9 cellular contexts compared by ENCODE assay signal in the genomic region with DNA sequence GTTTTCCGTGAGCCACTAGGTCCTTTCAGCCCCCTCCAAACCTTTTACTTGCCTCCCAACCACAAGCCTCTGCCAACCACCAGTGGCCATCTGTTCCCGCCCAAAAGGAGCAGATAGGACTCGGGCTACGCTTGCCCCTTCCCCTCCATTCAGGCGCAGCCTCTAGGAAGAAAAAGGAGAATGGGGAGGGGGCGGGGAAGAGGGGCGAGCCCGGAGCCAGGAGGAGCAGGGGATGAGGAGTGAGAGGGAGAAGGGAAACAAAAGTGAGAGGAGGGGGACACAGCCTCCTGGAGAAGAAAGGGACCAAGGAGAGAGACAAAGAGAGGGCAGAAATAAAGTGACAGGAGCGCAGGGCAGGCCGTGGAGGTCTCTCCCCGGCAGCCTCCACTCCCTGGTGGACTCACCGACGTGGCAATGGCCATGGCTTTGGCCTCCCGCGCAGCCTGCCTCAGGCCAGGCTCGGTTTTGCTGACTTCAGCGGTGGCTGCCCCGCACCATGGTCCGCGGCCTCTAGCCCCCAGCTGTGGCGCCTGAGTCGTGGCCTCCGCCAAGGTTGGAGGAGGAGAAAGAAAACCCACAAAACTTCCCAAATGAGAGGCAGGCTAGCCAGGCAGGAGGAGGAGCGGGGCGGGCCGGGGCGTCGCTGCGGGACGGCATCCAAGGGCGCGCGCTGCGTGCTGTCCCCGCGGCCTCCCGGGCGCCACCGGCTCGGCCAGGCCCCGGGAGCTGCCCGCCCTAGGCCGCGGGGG. TPM values are rescaled to one million over a fixed set of nuclear protein-coding genes. Genes with fewer than 3 reads are reported as not detected.
DNase-seq lines count a peak whose midpoint lies in the region; ATAC-seq and TF ChIP-seq lines count a peak whose summit lies in the region.
"Had no signal": no experiment of that assay in that cellular context is flagged by ENCODE, and none has a peak within 500 bp of the region (broad histone marks: within the 10 kb centered on the region; RNA-seq: fewer than 3 reads in every experiment).

A gene with protein sequence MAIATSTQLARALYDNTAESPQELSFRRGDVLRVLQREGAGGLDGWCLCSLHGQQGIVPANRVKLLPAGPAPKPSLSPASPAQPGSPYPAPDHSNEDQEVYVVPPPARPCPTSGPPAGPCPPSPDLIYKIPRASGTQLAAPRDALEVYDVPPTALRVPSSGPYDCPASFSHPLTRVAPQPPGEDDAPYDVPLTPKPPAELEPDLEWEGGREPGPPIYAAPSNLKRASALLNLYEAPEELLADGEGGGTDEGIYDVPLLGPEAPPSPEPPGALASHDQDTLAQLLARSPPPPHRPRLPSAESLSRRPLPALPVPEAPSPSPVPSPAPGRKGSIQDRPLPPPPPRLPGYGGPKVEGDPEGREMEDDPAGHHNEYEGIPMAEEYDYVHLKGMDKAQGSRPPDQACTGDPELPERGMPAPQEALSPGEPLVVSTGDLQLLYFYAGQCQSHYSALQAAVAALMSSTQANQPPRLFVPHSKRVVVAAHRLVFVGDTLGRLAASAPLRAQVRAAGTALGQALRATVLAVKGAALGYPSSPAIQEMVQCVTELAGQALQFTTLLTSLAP (minus strand): TSS at position 569 of the 749 bp plus-strand sequence. CDS start 147 bp downstream, at position 422.

- intact Hi-C loops in ovary (cut with DNase I) = no loop called here

- CTCF ChIA-PET in BJ (lab: Yijun Ruan, JAX) = interaction anchor here (0.9 to 1.6 kb wide), 2 partner anchors 15 kb away, joined by 3 to 7 read pairs; no protein-coding TSS in a partner anchor

- TF ChIP-seq POLR2A in ovary (IDR thresholded peaks at IDR 0.05) = peak; percentile 32

- TF ChIP-seq CTCF in BJ (IDR thresholded peaks at IDR 0.05; ENCODE audit: insufficient read depth, low read depth, low read length) (no peak), right atrium auricular region (IDR thresholded peaks at IDR 0.05) (no peak), ovary (IDR thresholded peaks at IDR 0.05) (no peak), GM13977 (IDR thresholded peaks at IDR 0.05; ENCODE audit: extremely low read depth, insufficient read depth, missing control alignments) (no peak)

- POLR2A ChIA-PET in BJ (lab: Charles Lee) = no interaction called here

- H3K36me3 ChIP-seq in BJ (ENCODE audit: control insufficient read depth, insufficient read depth, low read length) (peaks cover 1% of the 10 kb centered on the region; the same call in 1 of the 2 replicates), right atrium auricular region (no peaks in the 10 kb centered on the region), ovary (no peaks in the 10 kb centered on the region)

- no peak for DNase-seq in BJ (ENCODE audit: low read depth)
- DNase-seq in anterior cingulate cortex (lab: John Stamatoyannopoulos, UW) = peak in 37 of 58 donors; percentile 2 to 62 (median 36)
- DNase-seq in right atrium auricular region (ENCODE audit: low spot score) = no peak
- peak; percentile 58 to 77 (median 70) for DNase-seq in ovary
- DNase-seq in NCI-H1092 treated with DMSO at 0.1 percent for 48 hours (lab: John Stamatoyannopoulos, UW) = no peak
- DNase-seq in GM13977 (ENCODE audit: low spot score) = no peak
- DNase-seq: naive thymus-derived CD8-positive, alpha-beta T cell had no signal

- H3K27me3 ChIP-seq in BJ (ENCODE audit: control insufficient read depth, insufficient read depth, low read length) = peaks cover 10% of the 10 kb centered on the region
- H3K27me3 ChIP-seq in right atrium auricular region = no peaks in the 10 kb centered on the region
- no peaks in the 10 kb centered on the region for H3K27me3 ChIP-seq in ovary

- WGBS in ovary, 3 donors = 2 to 3% (median 3%) methylated on average over 33 to 44 of the region's 44 CpGs

- H3K9me3 ChIP-seq in right atrium auricular region (no peaks in the 10 kb centered on the region), ovary (no peaks in the 10 kb centered on the region)

- H3K4me1 ChIP-seq in right atrium auricular region (peaks cover 0 to 31% of the 10 kb centered on the region in 2 donors), ovary (ENCODE audit: insufficient read depth) (no peaks in the 10 kb centered on the region)

- H3K27ac ChIP-seq in right atrium auricular region = peak within 1 kb of the TSS; percentile 88 to 90
- H3K27ac ChIP-seq in ovary = peak within 1 kb of the TSS; percentile 98 to 99

- ATAC-seq in GM21390 (IDR thresholded peaks at IDR 0.05; ENCODE audit: unreplicated experiment) = no peak
- ATAC-seq in HG03439 (IDR thresholded peaks at IDR 0.05; ENCODE audit: unreplicated experiment) = no peak
- ATAC-seq: naive thymus-derived CD8-positive, alpha-beta T cell had no signal

- H3K4me3 ChIP-seq in BJ (ENCODE audit: low read depth, low read length) (peak within 1 kb of the TSS; percentile 37), right atrium auricular region (peak within 1 kb of the TSS; percentile 49 to 58), ovary (peak within 1 kb of the TSS; percentile 44)

- no peak for TF ChIP-seq EP300 in ovary (IDR thresholded peaks at IDR 0.05)

- in situ Hi-C loops in GM13977 (cut with MboI; ENCODE audit: low pct_unique_long_range_greater_than_20kb, low sequenced_read_pairs, unreplicated experiment) = no loop called here

RNA-seq across cellular contexts. Expression of the gene that starts here (rescaled TPM):
- polyA plus RNA-seq in BJ (2011; rRNA removed) (1.5 and 2.7 TPM in 2 replicates), ovary (10 to 100 TPM; 10.8 to 22.2 TPM)
- polyA minus RNA-seq in BJ (2011; rRNA and poly(A)+ RNA removed) = 1.2 and 1.5 TPM in 2 replicates
- total RNA-seq in right atrium auricular region (1 to 10 TPM; 4.1 to 6.3 TPM), ovary (10 to 100 TPM; 13.8 to 44.2 (median 34.6) TPM)
- total RNA-seq: naive thymus-derived CD8-positive, alpha-beta T cell had no signal
- polyA plus RNA-seq: naive thymus-derived CD8-positive, alpha-beta T cell had no signal

Comparison
In these comparisons a context has a peak if more than half of its experiments do, and no peak if none do; other contexts are left out.
1. DNase-seq: peak in anterior cingulate cortex (37 of 58) and ovary (5 of 5); none in BJ (single experiment), right atrium auricular region (single experiment), NCI-H1092 treated with DMSO at 0.1 percent for 48 hours (single experiment) and GM13977 (single experiment).
2. Peak in every context shown above with its lines, with median percentiles within 50 percentile points of each other: H3K4me3 ChIP-seq.